ENCODE assay signal across 1 cellular context in the genomic region with DNA sequence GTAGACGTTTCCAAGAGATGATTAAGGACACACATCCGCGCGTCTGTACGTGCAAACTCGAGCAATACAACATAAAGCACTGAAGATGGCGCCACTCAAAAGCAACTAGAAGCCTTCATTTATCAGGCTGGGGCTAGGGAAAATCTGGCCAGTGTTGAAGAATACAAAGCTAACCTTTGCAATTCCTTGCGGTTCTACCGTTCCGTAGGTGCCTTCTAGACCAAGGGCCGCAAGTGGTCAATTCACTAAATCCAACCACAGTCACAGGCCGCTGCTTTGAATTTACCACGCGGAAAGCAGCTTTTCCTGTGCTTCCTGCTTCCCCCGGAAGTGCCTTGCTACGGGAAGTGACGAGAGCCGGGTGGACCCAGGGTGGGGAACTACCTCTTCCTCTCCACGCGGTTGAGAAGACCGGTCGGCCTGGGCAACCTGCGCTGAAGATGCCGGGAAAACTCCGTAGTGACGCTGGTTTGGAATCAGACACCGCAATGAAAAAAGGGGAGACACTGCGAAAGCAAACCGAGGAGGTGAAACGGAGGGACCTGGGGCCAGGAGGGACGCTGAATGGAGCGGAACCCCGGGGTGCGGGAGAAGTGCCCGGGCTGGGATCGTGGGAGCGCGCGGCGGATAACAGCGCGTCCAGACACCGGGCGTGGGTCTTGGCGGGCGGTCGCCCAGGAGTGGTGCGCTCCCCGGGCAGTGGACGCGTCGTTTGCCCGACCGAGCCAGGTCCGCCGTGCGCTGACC.
TF ChIP-seq lines count a peak whose summit lies in the region.

Gene DDX21 (plus strand): TSS at position 385 of the 747 bp plus-strand sequence. CDS start 56 bp downstream, at position 441.

TF ChIP-seq in GM12878, 131 proteins besides CTCF, POLR2A, EP300 and RAD21 (continued from another document and continues in another):
- TF ChIP-seq, protein P1, sequence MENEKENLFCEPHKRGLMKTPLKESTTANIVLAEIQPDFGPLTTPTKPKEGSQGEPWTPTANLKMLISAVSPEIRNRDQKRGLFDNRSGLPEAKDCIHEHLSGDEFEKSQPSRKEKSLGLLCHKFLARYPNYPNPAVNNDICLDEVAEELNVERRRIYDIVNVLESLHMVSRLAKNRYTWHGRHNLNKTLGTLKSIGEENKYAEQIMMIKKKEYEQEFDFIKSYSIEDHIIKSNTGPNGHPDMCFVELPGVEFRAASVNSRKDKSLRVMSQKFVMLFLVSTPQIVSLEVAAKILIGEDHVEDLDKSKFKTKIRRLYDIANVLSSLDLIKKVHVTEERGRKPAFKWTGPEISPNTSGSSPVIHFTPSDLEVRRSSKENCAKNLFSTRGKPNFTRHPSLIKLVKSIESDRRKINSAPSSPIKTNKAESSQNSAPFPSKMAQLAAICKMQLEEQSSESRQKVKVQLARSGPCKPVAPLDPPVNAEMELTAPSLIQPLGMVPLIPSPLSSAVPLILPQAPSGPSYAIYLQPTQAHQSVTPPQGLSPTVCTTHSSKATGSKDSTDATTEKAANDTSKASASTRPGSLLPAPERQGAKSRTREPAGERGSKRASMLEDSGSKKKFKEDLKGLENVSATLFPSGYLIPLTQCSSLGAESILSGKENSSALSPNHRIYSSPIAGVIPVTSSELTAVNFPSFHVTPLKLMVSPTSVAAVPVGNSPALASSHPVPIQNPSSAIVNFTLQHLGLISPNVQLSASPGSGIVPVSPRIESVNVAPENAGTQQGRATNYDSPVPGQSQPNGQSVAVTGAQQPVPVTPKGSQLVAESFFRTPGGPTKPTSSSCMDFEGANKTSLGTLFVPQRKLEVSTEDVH (IDR thresholded peaks at IDR 0.05; ENCODE audit: low read depth, partially characterized antibody) = peak; percentile 97
- no peak for TF ChIP-seq ZBTB33 (IDR thresholded peaks at IDR 0.05)
- no peak for TF ChIP-seq ESRRA (IDR thresholded peaks at IDR 0.05; ENCODE audit: low read length)
- TF ChIP-seq SIN3A (IDR thresholded peaks at IDR 0.05; ENCODE audit: low read depth, low read length) = peak; percentile 96
- no peak for TF ChIP-seq MTA2 (IDR thresholded peaks at IDR 0.05; ENCODE audit: low read depth)
- TF ChIP-seq PAX8 (IDR thresholded peaks at IDR 0.05) = no peak
- TF ChIP-seq CHD2 (IDR thresholded peaks at IDR 0.05; ENCODE audit: borderline replicate concordance, low read depth, low read length) = no peak
- TF ChIP-seq IRF3 (IDR thresholded peaks at IDR 0.05) = no peak
- peak; percentile 97 for TF ChIP-seq ZBTB40 (IDR thresholded peaks at IDR 0.05; ENCODE audit: borderline replicate concordance)
- TF ChIP-seq SMAD1 (IDR thresholded peaks at IDR 0.05; ENCODE audit: low read depth, partially characterized antibody) = no peak
- TF ChIP-seq ZZZ3 (IDR thresholded peaks at IDR 0.05; ENCODE audit: control insufficient read depth, insufficient read length, low read depth) = no peak
- TF ChIP-seq ZBTB11 (CRISPR knock-in tag; IDR thresholded peaks at IDR 0.05) = peak; percentile 78
- TF ChIP-seq SIX5 (IDR thresholded peaks at IDR 0.05; ENCODE audit: low read depth, low read length, severe bottlenecking) = peak; percentile 18
- TF ChIP-seq SP1 (IDR thresholded peaks at IDR 0.05; ENCODE audit: low read depth, low read length) = peak; percentile 11
- peak; percentile 67 for TF ChIP-seq NR2C1 (IDR thresholded peaks at IDR 0.05)
- TF ChIP-seq BCL11A (IDR thresholded peaks at IDR 0.05; ENCODE audit: low read depth, low read length) = 0 out of 2 replicates have a peak, but pooled peaks have one; percentile 2
- peak; percentile 19; the same call in 1 of the 2 replicates for TF ChIP-seq ZNF622 (IDR thresholded peaks at IDR 0.05)
- 0 out of 4 replicates have a peak, but pooled peaks of 1 of the 2 experiments have one; percentile 4 for TF ChIP-seq BHLHE40 (IDR thresholded peaks at IDR 0.05; ENCODE audit: borderline replicate concordance in 1 of 2, low read depth in 2 of 2, low read length in 1 of 2)
- no peak for TF ChIP-seq RB1 (IDR thresholded peaks at IDR 0.05; ENCODE audit: borderline replicate concordance)
- TF ChIP-seq POLR2AphosphoS2 (IDR thresholded peaks at IDR 0.05; ENCODE audit: low read depth, low read length) = no peak
- no peak for TF ChIP-seq BRCA1 (IDR thresholded peaks at IDR 0.05; ENCODE audit: low read depth, low read length)
- no peak for TF ChIP-seq NR2C2 (IDR thresholded peaks at IDR 0.05; ENCODE audit: borderline replicate concordance, control insufficient read depth, insufficient read length, low read depth)
- TF ChIP-seq, protein P2, sequence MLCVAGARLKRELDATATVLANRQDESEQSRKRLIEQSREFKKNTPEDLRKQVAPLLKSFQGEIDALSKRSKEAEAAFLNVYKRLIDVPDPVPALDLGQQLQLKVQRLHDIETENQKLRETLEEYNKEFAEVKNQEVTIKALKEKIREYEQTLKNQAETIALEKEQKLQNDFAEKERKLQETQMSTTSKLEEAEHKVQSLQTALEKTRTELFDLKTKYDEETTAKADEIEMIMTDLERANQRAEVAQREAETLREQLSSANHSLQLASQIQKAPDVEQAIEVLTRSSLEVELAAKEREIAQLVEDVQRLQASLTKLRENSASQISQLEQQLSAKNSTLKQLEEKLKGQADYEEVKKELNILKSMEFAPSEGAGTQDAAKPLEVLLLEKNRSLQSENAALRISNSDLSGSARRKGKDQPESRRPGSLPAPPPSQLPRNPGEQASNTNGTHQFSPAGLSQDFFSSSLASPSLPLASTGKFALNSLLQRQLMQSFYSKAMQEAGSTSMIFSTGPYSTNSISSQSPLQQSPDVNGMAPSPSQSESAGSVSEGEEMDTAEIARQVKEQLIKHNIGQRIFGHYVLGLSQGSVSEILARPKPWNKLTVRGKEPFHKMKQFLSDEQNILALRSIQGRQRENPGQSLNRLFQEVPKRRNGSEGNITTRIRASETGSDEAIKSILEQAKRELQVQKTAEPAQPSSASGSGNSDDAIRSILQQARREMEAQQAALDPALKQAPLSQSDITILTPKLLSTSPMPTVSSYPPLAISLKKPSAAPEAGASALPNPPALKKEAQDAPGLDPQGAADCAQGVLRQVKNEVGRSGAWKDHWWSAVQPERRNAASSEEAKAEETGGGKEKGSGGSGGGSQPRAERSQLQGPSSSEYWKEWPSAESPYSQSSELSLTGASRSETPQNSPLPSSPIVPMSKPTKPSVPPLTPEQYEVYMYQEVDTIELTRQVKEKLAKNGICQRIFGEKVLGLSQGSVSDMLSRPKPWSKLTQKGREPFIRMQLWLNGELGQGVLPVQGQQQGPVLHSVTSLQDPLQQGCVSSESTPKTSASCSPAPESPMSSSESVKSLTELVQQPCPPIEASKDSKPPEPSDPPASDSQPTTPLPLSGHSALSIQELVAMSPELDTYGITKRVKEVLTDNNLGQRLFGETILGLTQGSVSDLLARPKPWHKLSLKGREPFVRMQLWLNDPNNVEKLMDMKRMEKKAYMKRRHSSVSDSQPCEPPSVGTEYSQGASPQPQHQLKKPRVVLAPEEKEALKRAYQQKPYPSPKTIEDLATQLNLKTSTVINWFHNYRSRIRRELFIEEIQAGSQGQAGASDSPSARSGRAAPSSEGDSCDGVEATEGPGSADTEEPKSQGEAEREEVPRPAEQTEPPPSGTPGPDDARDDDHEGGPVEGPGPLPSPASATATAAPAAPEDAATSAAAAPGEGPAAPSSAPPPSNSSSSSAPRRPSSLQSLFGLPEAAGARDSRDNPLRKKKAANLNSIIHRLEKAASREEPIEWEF (IDR thresholded peaks at IDR 0.05; ENCODE audit: insufficient replicate concordance, low read depth, low read length) = no peak
- TF ChIP-seq CBX3 (IDR thresholded peaks at IDR 0.05; ENCODE audit: borderline replicate concordance, low read depth) = no peak
- TF ChIP-seq SRF (IDR thresholded peaks at IDR 0.05; ENCODE audit: low read depth in 2 of 2, low read length in 2 of 2) = 0 out of 4 replicates have a peak, but pooled peaks of 1 of the 2 experiments have one; percentile 9
- TF ChIP-seq HCFC1 (IDR thresholded peaks at IDR 0.05; ENCODE audit: low read length) = peak; percentile 37; the same call in 1 of the 2 replicates
- peak; percentile 86 for TF ChIP-seq YY1 (IDR thresholded peaks at IDR 0.05; ENCODE audit: low read depth, low read length)
- TF ChIP-seq NFXL1 (IDR thresholded peaks at IDR 0.05; ENCODE audit: borderline replicate concordance) = no peak
- TF ChIP-seq NKRF (conservative IDR thresholded peaks at IDR 0.05) = peak; percentile 99
